ENCODE assay signal across 1 cellular context in the genomic region with DNA sequence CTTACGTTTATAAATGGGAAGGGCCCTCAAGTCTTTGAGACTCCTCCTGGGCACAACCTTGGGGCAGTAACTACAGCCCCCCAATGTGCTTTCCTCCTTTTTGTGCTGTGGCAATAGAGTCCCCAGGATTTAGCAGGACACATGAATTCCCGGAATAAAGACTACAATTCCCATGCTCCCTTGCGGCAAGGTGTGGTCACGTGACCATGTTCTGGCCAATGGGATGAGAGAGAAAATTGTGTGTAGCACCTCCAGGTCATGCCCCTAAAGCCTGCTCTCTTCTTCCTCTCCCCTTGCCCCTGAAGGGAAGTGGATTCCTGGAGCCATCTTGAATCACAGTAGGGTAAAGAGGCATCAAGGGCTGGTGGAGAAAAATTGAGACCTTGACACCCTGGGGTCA.
TF ChIP-seq lines count a peak whose summit lies in the region.

No MANE protein-coding gene starts in this region.

TF ChIP-seq in GM23338, 12 proteins besides CTCF, POLR2A, EP300 and RAD21 (continued from another document):
- TF ChIP-seq, protein P1, sequence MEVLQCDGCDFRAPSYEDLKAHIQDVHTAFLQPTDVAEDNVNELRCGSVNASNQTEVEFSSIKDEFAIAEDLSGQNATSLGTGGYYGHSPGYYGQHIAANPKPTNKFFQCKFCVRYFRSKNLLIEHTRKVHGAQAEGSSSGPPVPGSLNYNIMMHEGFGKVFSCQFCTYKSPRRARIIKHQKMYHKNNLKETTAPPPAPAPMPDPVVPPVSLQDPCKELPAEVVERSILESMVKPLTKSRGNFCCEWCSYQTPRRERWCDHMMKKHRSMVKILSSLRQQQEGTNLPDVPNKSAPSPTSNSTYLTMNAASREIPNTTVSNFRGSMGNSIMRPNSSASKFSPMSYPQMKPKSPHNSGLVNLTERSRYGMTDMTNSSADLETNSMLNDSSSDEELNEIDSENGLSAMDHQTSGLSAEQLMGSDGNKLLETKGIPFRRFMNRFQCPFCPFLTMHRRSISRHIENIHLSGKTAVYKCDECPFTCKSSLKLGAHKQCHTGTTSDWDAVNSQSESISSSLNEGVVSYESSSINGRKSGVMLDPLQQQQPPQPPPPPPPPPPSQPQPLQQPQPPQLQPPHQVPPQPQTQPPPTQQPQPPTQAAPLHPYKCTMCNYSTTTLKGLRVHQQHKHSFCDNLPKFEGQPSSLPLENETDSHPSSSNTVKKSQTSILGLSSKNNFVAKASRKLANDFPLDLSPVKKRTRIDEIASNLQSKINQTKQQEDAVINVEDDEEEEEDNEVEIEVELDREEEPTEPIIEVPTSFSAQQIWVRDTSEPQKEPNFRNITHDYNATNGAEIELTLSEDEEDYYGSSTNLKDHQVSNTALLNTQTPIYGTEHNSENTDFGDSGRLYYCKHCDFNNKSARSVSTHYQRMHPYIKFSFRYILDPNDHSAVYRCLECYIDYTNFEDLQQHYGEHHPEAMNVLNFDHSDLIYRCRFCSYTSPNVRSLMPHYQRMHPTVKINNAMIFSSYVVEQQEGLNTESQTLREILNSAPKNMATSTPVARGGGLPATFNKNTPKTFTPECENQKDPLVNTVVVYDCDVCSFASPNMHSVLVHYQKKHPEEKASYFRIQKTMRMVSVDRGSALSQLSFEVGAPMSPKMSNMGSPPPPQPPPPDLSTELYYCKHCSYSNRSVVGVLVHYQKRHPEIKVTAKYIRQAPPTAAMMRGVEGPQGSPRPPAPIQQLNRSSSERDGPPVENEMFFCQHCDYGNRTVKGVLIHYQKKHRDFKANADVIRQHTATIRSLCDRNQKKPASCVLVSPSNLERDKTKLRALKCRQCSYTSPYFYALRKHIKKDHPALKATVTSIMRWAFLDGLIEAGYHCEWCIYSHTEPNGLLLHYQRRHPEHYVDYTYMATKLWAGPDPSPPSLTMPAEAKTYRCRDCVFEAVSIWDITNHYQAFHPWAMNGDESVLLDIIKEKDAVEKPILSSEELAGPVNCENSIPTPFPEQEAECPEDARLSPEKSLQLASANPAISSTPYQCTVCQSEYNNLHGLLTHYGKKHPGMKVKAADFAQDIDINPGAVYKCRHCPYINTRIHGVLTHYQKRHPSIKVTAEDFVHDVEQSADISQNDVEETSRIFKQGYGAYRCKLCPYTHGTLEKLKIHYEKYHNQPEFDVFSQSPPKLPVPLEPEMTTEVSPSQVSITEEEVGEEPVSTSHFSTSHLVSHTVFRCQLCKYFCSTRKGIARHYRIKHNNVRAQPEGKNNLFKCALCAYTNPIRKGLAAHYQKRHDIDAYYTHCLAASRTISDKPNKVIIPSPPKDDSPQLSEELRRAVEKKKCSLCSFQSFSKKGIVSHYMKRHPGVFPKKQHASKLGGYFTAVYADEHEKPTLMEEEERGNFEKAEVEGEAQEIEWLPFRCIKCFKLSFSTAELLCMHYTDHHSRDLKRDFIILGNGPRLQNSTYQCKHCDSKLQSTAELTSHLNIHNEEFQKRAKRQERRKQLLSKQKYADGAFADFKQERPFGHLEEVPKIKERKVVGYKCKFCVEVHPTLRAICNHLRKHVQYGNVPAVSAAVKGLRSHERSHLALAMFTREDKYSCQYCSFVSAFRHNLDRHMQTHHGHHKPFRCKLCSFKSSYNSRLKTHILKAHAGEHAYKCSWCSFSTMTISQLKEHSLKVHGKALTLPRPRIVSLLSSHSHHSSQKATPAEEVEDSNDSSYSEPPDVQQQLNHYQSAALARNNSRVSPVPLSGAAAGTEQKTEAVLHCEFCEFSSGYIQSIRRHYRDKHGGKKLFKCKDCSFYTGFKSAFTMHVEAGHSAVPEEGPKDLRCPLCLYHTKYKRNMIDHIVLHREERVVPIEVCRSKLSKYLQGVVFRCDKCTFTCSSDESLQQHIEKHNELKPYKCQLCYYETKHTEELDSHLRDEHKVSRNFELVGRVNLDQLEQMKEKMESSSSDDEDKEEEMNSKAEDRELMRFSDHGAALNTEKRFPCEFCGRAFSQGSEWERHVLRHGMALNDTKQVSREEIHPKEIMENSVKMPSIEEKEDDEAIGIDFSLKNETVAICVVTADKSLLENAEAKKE (CRISPR knock-in tag; IDR thresholded peaks at IDR 0.05), result no peak
- TF ChIP-seq CREB1 (CRISPR knock-in tag; IDR thresholded peaks at IDR 0.05; ENCODE audit: low read depth), result no peak
- TF ChIP-seq ZNF114 (CRISPR knock-in tag; IDR thresholded peaks at IDR 0.05), result no peak
